11 cellular contexts compared by ENCODE assay signal in genomic region chr6:19472850-19473249, GRCh38.
DNase-seq lines count a peak whose midpoint lies in the region; TF ChIP-seq lines count a peak whose summit lies in the region.
"Had no signal": no experiment of that assay in that cellular context is flagged by ENCODE, and none has a peak within 500 bp of the region (broad histone marks: within the 10 kb centered on the region; RNA-seq: fewer than 3 reads in every experiment).

No MANE protein-coding gene starts in this region.

- H3K36me3 Mint-ChIP-seq in nephron (ENCODE audit: low read depth), result peaks cover 5% of the 10 kb centered on the region

- H3K4me3 ChIP-seq in astrocyte of the spinal cord (ENCODE audit: low read depth, low read length), result no peak overlapping the region
- H3K4me3 ChIP-seq: ascending aorta had no signal

- intact Hi-C loops in posterior vena cava (cut with DNase I), result no loop called here

- H3K27ac Mint-ChIP-seq in nephron, result no peak overlapping the region
- H3K27ac Mint-ChIP-seq: activated CD4-positive, alpha-beta memory T cell treated with anti-CD3 and anti-CD28 coated beads, Interleukin-2, amount 10 ng/mL, durations not matched to agents 7 days and 5 days had no signal

- TF ChIP-seq CTCF in astrocyte of the spinal cord (IDR thresholded peaks at IDR 0.05; ENCODE audit: low read depth, low read length) (peak; percentile 33), nephron (IDR thresholded peaks at IDR 0.05; ENCODE audit: unreplicated experiment in 3 of 3) (peak in 2 of 3 experiments; percentile 12 to 13)

- no peak overlapping the region for H3K4me3 Mint-ChIP-seq in nephron
- H3K4me3 Mint-ChIP-seq: activated CD4-positive, alpha-beta memory T cell treated with anti-CD3 and anti-CD28 coated beads, Interleukin-2, amount 10 ng/mL, durations not matched to agents 7 days and 5 days had no signal

- in situ Hi-C loops in astrocyte of the spinal cord (cut with HindIII; ENCODE audit: low sequenced_read_pairs), result no loop called here

- peaks cover 9% of the 10 kb centered on the region for H3K4me1 Mint-ChIP-seq in nephron
- H3K4me1 Mint-ChIP-seq: activated CD4-positive, alpha-beta memory T cell treated with anti-CD3 and anti-CD28 coated beads, Interleukin-2, amount 10 ng/mL, durations not matched to agents 7 days and 5 days had no signal

- peaks cover 4% of the 10 kb centered on the region for H3K27me3 Mint-ChIP-seq in nephron (ENCODE audit: low read depth)
- H3K27me3 Mint-ChIP-seq: activated CD4-positive, alpha-beta memory T cell treated with anti-CD3 and anti-CD28 coated beads, Interleukin-2, amount 10 ng/mL, durations not matched to agents 7 days and 5 days had no signal

- H3K9me3 Mint-ChIP-seq in nephron, result peaks cover 14% of the 10 kb centered on the region

- peak; percentile 16 for DNase-seq in DMS53 treated with DMSO at 0.1 percent for 48 hours (lab: John Stamatoyannopoulos, UW; ENCODE audit: unreplicated experiment)
- peak; percentile 10 for DNase-seq in HuH-7 (ENCODE audit: low spot score)
- no peak for DNase-seq in astrocyte of the spinal cord (ENCODE audit: low read depth, low spot score)
- no peak for DNase-seq in hepatic stellate cell (ENCODE audit: low spot score)
- no peak for DNase-seq in posterior vena cava (ENCODE audit: low spot score)
- no peak for DNase-seq in activated effector memory CD4-positive, alpha-beta T cell treated with anti-CD3 and anti-CD28 coated beads, Interleukin-2, amount 50 U/mL, for 16 hours
- no peak for DNase-seq in activated CD4-positive, alpha-beta T cell treated with anti-CD3 and anti-CD28 coated beads for 4 hours
- DNase-seq: activated CD4-positive, alpha-beta memory T cell treated with anti-CD3 and anti-CD28 coated beads, Interleukin-2, amount 10 ng/mL, durations not matched to agents 7 days and 5 days; NCI-H1105 had no signal

Comparison
In these comparisons a context has a peak if more than half of its experiments do, and no peak if none do; other contexts are left out.
1. DNase-seq: peak in DMS53 treated with DMSO at 0.1 percent for 48 hours (single experiment) and HuH-7 (single experiment); none in astrocyte of the spinal cord (single experiment), hepatic stellate cell (single experiment), posterior vena cava (single experiment), activated effector memory CD4-positive, alpha-beta T cell treated with anti-CD3 and anti-CD28 coated beads, Interleukin-2, amount 50 U/mL, for 16 hours (single experiment) and activated CD4-positive, alpha-beta T cell treated with anti-CD3 and anti-CD28 coated beads for 4 hours (0 of 2).